Comparison of ENCODE assay signal across 1 cellular context in the genomic region with DNA sequence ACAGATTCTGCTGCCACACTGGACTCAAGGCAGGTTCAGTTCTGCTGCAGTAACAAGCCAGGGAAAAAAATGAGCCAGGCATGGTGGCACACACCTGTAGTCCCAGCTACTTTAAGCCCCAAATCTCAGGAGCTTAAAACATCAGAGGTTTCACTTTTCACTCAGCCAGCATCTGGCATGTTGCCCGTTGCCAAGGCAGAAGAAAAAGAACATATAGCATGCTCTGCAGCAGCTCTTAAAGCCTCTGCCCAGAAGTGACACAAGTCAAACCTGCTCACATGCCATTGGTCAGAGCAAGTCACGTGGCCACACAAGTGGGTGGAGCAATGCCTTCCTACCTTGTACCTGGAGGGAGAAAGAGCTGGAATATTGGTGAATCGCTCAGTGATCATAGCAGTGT.
TF ChIP-seq lines count a peak whose summit lies in the region.

No MANE protein-coding gene starts in this region.

TF ChIP-seq in HEK293, 187 proteins besides CTCF, POLR2A, EP300 and RAD21 (continued from another document):
- TF ChIP-seq, protein P1, sequence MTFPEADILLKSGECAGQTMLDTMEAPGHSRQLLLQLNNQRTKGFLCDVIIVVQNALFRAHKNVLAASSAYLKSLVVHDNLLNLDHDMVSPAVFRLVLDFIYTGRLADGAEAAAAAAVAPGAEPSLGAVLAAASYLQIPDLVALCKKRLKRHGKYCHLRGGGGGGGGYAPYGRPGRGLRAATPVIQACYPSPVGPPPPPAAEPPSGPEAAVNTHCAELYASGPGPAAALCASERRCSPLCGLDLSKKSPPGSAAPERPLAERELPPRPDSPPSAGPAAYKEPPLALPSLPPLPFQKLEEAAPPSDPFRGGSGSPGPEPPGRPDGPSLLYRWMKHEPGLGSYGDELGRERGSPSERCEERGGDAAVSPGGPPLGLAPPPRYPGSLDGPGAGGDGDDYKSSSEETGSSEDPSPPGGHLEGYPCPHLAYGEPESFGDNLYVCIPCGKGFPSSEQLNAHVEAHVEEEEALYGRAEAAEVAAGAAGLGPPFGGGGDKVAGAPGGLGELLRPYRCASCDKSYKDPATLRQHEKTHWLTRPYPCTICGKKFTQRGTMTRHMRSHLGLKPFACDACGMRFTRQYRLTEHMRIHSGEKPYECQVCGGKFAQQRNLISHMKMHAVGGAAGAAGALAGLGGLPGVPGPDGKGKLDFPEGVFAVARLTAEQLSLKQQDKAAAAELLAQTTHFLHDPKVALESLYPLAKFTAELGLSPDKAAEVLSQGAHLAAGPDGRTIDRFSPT (tag by site-specific recombination; IDR thresholded peaks at IDR 0.05): no peak
